Comparison of ENCODE assay signal across 24 cellular contexts in genomic region chr2:233470839-233471238, GRCh38.
DNase-seq lines count a peak whose midpoint lies in the region; ATAC-seq, FAIRE-seq and TF ChIP-seq lines count a peak whose summit lies in the region.
"Had no signal": no experiment of that assay in that cellular context is flagged by ENCODE, and none has a peak within 500 bp of the region (broad histone marks: within the 10 kb centered on the region; RNA-seq: fewer than 3 reads in every experiment).

No MANE protein-coding gene starts in this region.

- H3K27ac ChIP-seq in A549 (peak overlapping the region; percentile 48 to 98; a peak in 5 of 6 replicates), Peyer's patch (peak overlapping the region in 3 of 4 donors; percentile 49 to 78 (median 59)), left ventricle myocardium inferior (replicated peaks) (peak overlapping the region; percentile 79), skeletal muscle tissue (ENCODE audit: low read depth, low read length) (peak overlapping the region; percentile 72)
- H3K27ac ChIP-seq: brain microvascular endothelial cell had no signal

- H3K27me3 ChIP-seq in Peyer's patch, result no peaks in the 10 kb centered on the region
- no peaks in the 10 kb centered on the region for H3K27me3 ChIP-seq in left ventricle myocardium inferior (ENCODE audit: low read depth)
- H3K27me3 ChIP-seq in skeletal muscle tissue (ENCODE audit: control insufficient read depth in 3 of 3, insufficient read depth in 3 of 3, low read length in 3 of 3), result no peaks in the 10 kb centered on the region
- H3K27me3 ChIP-seq: brain microvascular endothelial cell, testis had no signal

- CTCF ChIA-PET in A549 (lab: Yijun Ruan, JAX), result interaction anchor here (1.3 to 1.6 kb wide), 2 partner anchors 8 to 362 kb away, joined by 3 read pairs; no protein-coding TSS in a partner anchor

- FAIRE-seq in A549 (lab: Jason Lieb, UNC), result no peak
- FAIRE-seq: endothelial cell of umbilical vein, GM12891, keratinocyte had no signal

- peaks cover 18% of the 10 kb centered on the region for H3K4me1 ChIP-seq in A549
- H3K4me1 ChIP-seq in Peyer's patch, result peaks cover 0 to 5% (median 0%) of the 10 kb centered on the region in 4 donors
- peaks cover 29% of the 10 kb centered on the region for H3K4me1 ChIP-seq in left ventricle myocardium inferior
- peaks cover 11 to 30% (median 15%) of the 10 kb centered on the region in 3 donors for H3K4me1 ChIP-seq in skeletal muscle tissue (ENCODE audit: control insufficient read depth in 3 of 3, insufficient read depth in 3 of 3, low read length in 3 of 3)
- H3K4me1 ChIP-seq: prostate gland, testis had no signal

- intact Hi-C loops in left ventricle myocardium inferior (cut with micrococcal nuclease), result no loop called here

- no peak for TF ChIP-seq EP300 in A549 (IDR thresholded peaks at IDR 0.05)

- H3K4me3 ChIP-seq in A549 (no peak overlapping the region), Peyer's patch (no peak overlapping the region), left ventricle myocardium inferior (no peak overlapping the region), skeletal muscle tissue (ENCODE audit: low read length in 3 of 3) (no peak overlapping the region)
- H3K4me3 ChIP-seq: prostate gland, testis had no signal

- TF ChIP-seq CTCF in A549 (IDR thresholded peaks at IDR 0.05), result no peak
- no peak for TF ChIP-seq CTCF in Peyer's patch (IDR thresholded peaks at IDR 0.05)
- TF ChIP-seq CTCF in left ventricle myocardium inferior (IDR thresholded peaks at IDR 0.05; ENCODE audit: borderline replicate concordance), result no peak
- no peak for TF ChIP-seq CTCF in GM10266 (IDR thresholded peaks at IDR 0.05; ENCODE audit: control insufficient read depth, insufficient read depth, low read depth, missing control alignments)

- TF ChIP-seq POLR2A in A549 (IDR thresholded peaks at IDR 0.05; ENCODE audit: low read length) (no peak), Peyer's patch (IDR thresholded peaks at IDR 0.05) (no peak)

- no peak overlapping the region for H3K4me2 ChIP-seq in A549

- POLR2A ChIA-PET in A549 (lab: Yijun Ruan, JAX), result no interaction called here

- ATAC-seq in A549, result no peak
- ATAC-seq: activated naive CD8-positive, alpha-beta T cell treated with anti-CD3 and anti-CD28 coated beads, Interleukin-2, amount 50 U/mL, for 24 hours had no signal

- DNase-seq in A549 (ENCODE audit: low read depth in 1 of 2, low spot score in 1 of 2) (no peak), Peyer's patch (peak in 2 of 3 donors; percentile 41 to 44), left ventricle myocardium inferior (no peak), cerebellum (ENCODE audit: low spot score) (no peak), midbrain (lab: John Stamatoyannopoulos, UW) (no peak), GM10266 (ENCODE audit: extremely low spot score) (no peak)
- DNase-seq in activated T-cell treated with anti-CD3 and anti-CD28 coated beads, Interleukin-2, amount 50 U/mL, for 48 hours, result no peak
- DNase-seq: activated CD4-positive, CD25-positive, alpha-beta regulatory T cell; activated CD8-positive, alpha-beta memory T cell treated with anti-CD3 and anti-CD28 coated beads for 24 hours; activated naive CD8-positive, alpha-beta T cell treated with anti-CD3 and anti-CD28 coated beads, Interleukin-2, amount 50 U/mL, for 24 hours; brain microvascular endothelial cell; CD4-positive, alpha-beta memory T cell; DMS153; HFFc6; hippocampal formation; NCI-H510A treated with DMSO at 0.1 percent for 48 hours; NK-92 treated with Interleukin-12 subunit alpha and Interleukin-12 subunit beta, amount 100 ng/mL, for 24 hours; stimulated activated CD4-positive, alpha-beta T cell treated with anti-CD3 and anti-CD28 coated beads, Interleukin-4, amount 100 ng/mL, for 4 hours had no signal

- WGBS in A549 (ENCODE audit: missing lambda C conversion rate), result 97% methylated on average over 11 of the region's 14 CpGs

- no peak for TF ChIP-seq RAD21 in A549 (conservative IDR thresholded peaks at IDR 0.05 in 1 of 2, IDR thresholded peaks at IDR 0.05 in 1 of 2)

- no peak overlapping the region for H3K9ac ChIP-seq in skeletal muscle tissue (ENCODE audit: low read depth in 1 of 3, low read length in 3 of 3)

- no peaks in the 10 kb centered on the region for H3K9me3 ChIP-seq in A549
- H3K9me3 ChIP-seq in Peyer's patch, result no peaks in the 10 kb centered on the region
- H3K9me3 ChIP-seq in left ventricle myocardium inferior (replicated peaks), result no peaks in the 10 kb centered on the region
- H3K9me3 ChIP-seq in skeletal muscle tissue (ENCODE audit: control insufficient read depth in 3 of 3, low read length in 3 of 3), result no peaks in the 10 kb centered on the region
- H3K9me3 ChIP-seq: prostate gland, testis had no signal

- H3K36me3 ChIP-seq in Peyer's patch (peaks cover 0 to 68% (median 0%) of the 10 kb centered on the region in 3 donors), left ventricle myocardium inferior (peaks cover 61% of the 10 kb centered on the region), skeletal muscle tissue (ENCODE audit: control insufficient read depth in 3 of 3, insufficient read depth in 3 of 3, low read length in 3 of 3) (peaks cover 56 to 71% (median 66%) of the 10 kb centered on the region in 3 donors)
- H3K36me3 ChIP-seq: brain microvascular endothelial cell had no signal

TF ChIP-seq in A549, 52 proteins besides CTCF, POLR2A, EP300 and RAD21:
- TF ChIP-seq ZNF302 (CRISPR knock-in tag; IDR thresholded peaks at IDR 0.05) (no peak), ZFP36 (IDR thresholded peaks at IDR 0.05; ENCODE audit: borderline replicate concordance, partially characterized antibody) (no peak), CBX2 (IDR thresholded peaks at IDR 0.05; ENCODE audit: borderline replicate concordance, low read depth) (no peak), MAZ (IDR thresholded peaks at IDR 0.05; ENCODE audit: borderline replicate concordance, low read depth, low read length) (no peak), RNF2 (IDR thresholded peaks at IDR 0.05; ENCODE audit: borderline replicate concordance, low read depth) (no peak), POLR2AphosphoS2 (conservative IDR thresholded peaks at IDR 0.05; ENCODE audit: low read length) (no peak), TFCP2L1 (CRISPR knock-in tag; IDR thresholded peaks at IDR 0.05) (no peak), RFX5 (IDR thresholded peaks at IDR 0.05) (no peak), HEYL (CRISPR knock-in tag; IDR thresholded peaks at IDR 0.05) (no peak), SREBF2 (IDR thresholded peaks at IDR 0.05) (no peak), E2F6 (IDR thresholded peaks at IDR 0.05; ENCODE audit: borderline replicate concordance, low read depth) (no peak), CBX8 (IDR thresholded peaks at IDR 0.05) (no peak), FOSB (CRISPR knock-in tag; IDR thresholded peaks at IDR 0.05) (no peak), SMC3 (IDR thresholded peaks at IDR 0.05) (no peak), EHF (CRISPR knock-in tag; IDR thresholded peaks at IDR 0.05) (no peak)
- TF ChIP-seq, protein P1, sequence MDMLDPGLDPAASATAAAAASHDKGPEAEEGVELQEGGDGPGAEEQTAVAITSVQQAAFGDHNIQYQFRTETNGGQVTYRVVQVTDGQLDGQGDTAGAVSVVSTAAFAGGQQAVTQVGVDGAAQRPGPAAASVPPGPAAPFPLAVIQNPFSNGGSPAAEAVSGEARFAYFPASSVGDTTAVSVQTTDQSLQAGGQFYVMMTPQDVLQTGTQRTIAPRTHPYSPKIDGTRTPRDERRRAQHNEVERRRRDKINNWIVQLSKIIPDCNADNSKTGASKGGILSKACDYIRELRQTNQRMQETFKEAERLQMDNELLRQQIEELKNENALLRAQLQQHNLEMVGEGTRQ (IDR thresholded peaks at IDR 0.05), result no peak
- TF ChIP-seq, protein P2, sequence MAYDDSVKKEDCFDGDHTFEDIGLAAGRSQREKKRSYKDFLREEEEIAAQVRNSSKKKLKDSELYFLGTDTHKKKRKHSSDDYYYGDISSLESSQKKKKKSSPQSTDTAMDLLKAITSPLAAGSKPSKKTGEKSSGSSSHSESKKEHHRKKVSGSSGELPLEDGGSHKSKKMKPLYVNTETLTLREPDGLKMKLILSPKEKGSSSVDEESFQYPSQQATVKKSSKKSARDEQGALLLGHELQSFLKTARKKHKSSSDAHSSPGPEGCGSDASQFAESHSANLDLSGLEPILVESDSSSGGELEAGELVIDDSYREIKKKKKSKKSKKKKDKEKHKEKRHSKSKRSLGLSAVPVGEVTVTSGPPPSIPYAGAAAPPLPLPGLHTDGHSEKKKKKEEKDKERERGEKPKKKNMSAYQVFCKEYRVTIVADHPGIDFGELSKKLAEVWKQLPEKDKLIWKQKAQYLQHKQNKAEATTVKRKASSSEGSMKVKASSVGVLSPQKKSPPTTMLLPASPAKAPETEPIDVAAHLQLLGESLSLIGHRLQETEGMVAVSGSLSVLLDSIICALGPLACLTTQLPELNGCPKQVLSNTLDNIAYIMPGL (CRISPR knock-in tag; IDR thresholded peaks at IDR 0.05; ENCODE audit: borderline replicate concordance), result no peak
- TF ChIP-seq, protein P3, sequence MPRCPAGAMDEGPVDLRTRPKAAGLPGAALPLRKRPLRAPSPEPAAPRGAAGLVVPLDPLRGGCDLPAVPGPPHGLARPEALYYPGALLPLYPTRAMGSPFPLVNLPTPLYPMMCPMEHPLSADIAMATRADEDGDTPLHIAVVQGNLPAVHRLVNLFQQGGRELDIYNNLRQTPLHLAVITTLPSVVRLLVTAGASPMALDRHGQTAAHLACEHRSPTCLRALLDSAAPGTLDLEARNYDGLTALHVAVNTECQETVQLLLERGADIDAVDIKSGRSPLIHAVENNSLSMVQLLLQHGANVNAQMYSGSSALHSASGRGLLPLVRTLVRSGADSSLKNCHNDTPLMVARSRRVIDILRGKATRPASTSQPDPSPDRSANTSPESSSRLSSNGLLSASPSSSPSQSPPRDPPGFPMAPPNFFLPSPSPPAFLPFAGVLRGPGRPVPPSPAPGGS (IDR thresholded peaks at IDR 0.05), result no peak

Comparison
In these comparisons a context has a peak if more than half of its experiments do, and no peak if none do; other contexts are left out.
1. DNase-seq: peak in Peyer's patch (2 of 3); none in A549 (0 of 2), left ventricle myocardium inferior (single experiment), cerebellum (single experiment), midbrain (single experiment), GM10266 (single experiment) and activated T-cell treated with anti-CD3 and anti-CD28 coated beads, Interleukin-2, amount 50 U/mL, for 48 hours (0 of 2).
2. Peak in every context shown above with its lines, with median percentiles within 50 percentile points of each other: H3K27ac ChIP-seq.